Comparison of ENCODE assay signal across 8 cellular contexts in genomic region chr13:42594577-42595571, GRCh38. TPM values are rescaled to one million over a fixed set of nuclear protein-coding genes. Genes with fewer than 3 reads are reported as not detected.
DNase-seq lines count a peak whose midpoint lies in the region; ATAC-seq and TF ChIP-seq lines count a peak whose summit lies in the region.

No MANE protein-coding gene starts in this region.

- peak; percentile 61 for ATAC-seq in GM19324 (IDR thresholded peaks at IDR 0.05; ENCODE audit: low FRiP score, unreplicated experiment)
- no peak for ATAC-seq in GM19452 (IDR thresholded peaks at IDR 0.05; ENCODE audit: unreplicated experiment)

- H3K4me3 Mint-ChIP-seq in T-helper 2 cell treated with Interferon-gamma antibody and Interleukin-4, amounts not matched to agents 5 μg/mL and 100 μg/mL, for 36 hours = no peak overlapping the region

- H3K36me3 Mint-ChIP-seq in T-helper 2 cell treated with Interferon-gamma antibody and Interleukin-4, amounts not matched to agents 5 μg/mL and 100 μg/mL, for 36 hours (ENCODE audit: low read depth) = no peaks in the 10 kb centered on the region

- TF ChIP-seq CTCF in BE2C (IDR thresholded peaks at IDR 0.05; ENCODE audit: low read depth, low read length) (peak; percentile 89), brain microvascular endothelial cell (IDR thresholded peaks at IDR 0.05; ENCODE audit: low read depth, low read length, missing control alignments) (peak; percentile 82)

- no peaks in the 10 kb centered on the region for H3K4me1 ChIP-seq in BE2C

- H3K27ac Mint-ChIP-seq in T-helper 2 cell treated with Interferon-gamma antibody and Interleukin-4, amounts not matched to agents 5 μg/mL and 100 μg/mL, for 36 hours = no peak overlapping the region

- DNase-seq in BE2C = peak; percentile 56
- peak; percentile 38 for DNase-seq in NCI-H1436 treated with DMSO at 0.1 percent for 48 hours (lab: John Stamatoyannopoulos, UW)
- peak; percentile 21 for DNase-seq in T-helper 2 cell treated with Interferon-gamma antibody and Interleukin-4, amounts not matched to agents 5 μg/mL and 100 μg/mL, for 36 hours (ENCODE audit: low spot score)
- peak; percentile 80 for DNase-seq in brain microvascular endothelial cell
- DNase-seq in iPS-NIHi11 (ENCODE audit: low spot score) = peak; percentile 81
- peak; percentile 55 for DNase-seq in stimulated activated CD4-positive, alpha-beta T cell treated with anti-CD3 and anti-CD28 coated beads, Interleukin-15, amount 100 ng/mL, for 24 hours

- peaks cover 10% of the 10 kb centered on the region for H3K4me1 Mint-ChIP-seq in T-helper 2 cell treated with Interferon-gamma antibody and Interleukin-4, amounts not matched to agents 5 μg/mL and 100 μg/mL, for 36 hours (ENCODE audit: low read depth)

- H3K27me3 Mint-ChIP-seq in T-helper 2 cell treated with Interferon-gamma antibody and Interleukin-4, amounts not matched to agents 5 μg/mL and 100 μg/mL, for 36 hours (ENCODE audit: low read depth) = no peaks in the 10 kb centered on the region

- H3K27me3 ChIP-seq in BE2C = no peaks in the 10 kb centered on the region
- no peaks in the 10 kb centered on the region for H3K27me3 ChIP-seq in brain microvascular endothelial cell (replicated peaks)

- in situ Hi-C loops in brain microvascular endothelial cell (cut with HindIII; ENCODE audit: low pct_ligation_motif_present, low sequenced_read_pairs) = no loop called here

- H3K4me3 ChIP-seq in BE2C (ENCODE audit: low read depth, low read length) (no peak overlapping the region), brain microvascular endothelial cell (ENCODE audit: low read depth, low read length) (no peak overlapping the region)

- peak overlapping the region; percentile 69 for H3K27ac ChIP-seq in brain microvascular endothelial cell

- H3K9me3 Mint-ChIP-seq in T-helper 2 cell treated with Interferon-gamma antibody and Interleukin-4, amounts not matched to agents 5 μg/mL and 100 μg/mL, for 36 hours = no peaks in the 10 kb centered on the region

- H3K9me3 ChIP-seq in BE2C = no peaks in the 10 kb centered on the region

- H3K36me3 ChIP-seq in BE2C (no peaks in the 10 kb centered on the region), brain microvascular endothelial cell (replicated peaks) (no peaks in the 10 kb centered on the region)

RNA-seq across cellular contexts. Expression of gene TNFSF11, which starts 20.9 kb away (rescaled TPM):
- polyA plus RNA-seq in BE2C (2012; ENCODE audit: insufficient read depth, insufficient read length, low read depth) = not detected

Comparison
In these comparisons a context has a peak if more than half of its experiments do, and no peak if none do; other contexts are left out.
1. DNase-seq: peak in every context shown above with its lines; median percentile 81 in iPS-NIHi11; 80 in brain microvascular endothelial cell; 56 in BE2C; 55 in stimulated activated CD4-positive, alpha-beta T cell treated with anti-CD3 and anti-CD28 coated beads, Interleukin-15, amount 100 ng/mL, for 24 hours; 38 in NCI-H1436 treated with DMSO at 0.1 percent for 48 hours; 21 in T-helper 2 cell treated with Interferon-gamma antibody and Interleukin-4, amounts not matched to agents 5 μg/mL and 100 μg/mL, for 36 hours.